Comparison of ENCODE assay signal across 15 cellular contexts in the genomic region with DNA sequence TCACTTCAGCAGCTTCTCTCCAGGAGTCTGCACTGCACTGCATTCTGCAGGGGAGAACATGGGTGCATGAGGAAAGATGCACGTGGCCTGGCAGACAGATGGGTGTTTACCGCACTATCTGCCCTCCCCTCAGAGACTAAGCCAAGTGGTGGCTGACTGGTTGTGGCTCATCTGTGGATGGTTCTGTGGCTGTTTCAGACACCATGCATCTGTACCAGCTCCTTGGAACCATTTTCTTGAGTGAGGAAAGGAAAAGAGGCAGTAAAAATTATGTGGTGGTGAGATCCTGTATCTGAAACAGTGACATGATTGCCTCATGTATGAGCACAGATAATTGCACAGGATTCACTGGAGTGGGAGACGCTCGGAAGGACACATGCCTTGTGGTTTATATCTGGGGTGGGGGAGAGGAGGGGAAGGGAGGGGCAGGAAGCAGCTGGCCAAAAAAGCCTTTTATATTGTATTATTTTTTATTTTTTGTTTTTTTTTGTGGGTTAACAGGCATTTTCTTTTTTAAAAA.
"Had no signal": no experiment of that assay in that cellular context is flagged by ENCODE, and none has a peak within 500 bp of the region (broad histone marks: within the 10 kb centered on the region; RNA-seq: fewer than 3 reads in every experiment).

No MANE protein-coding gene starts in this region.

- H3K36me3 ChIP-seq: adrenal gland, cardiac muscle cell, pancreas, sigmoid colon, spleen had no signal

- ATAC-seq: left colon, pancreas had no signal

- DNase-seq: activated CD4-positive, alpha-beta memory T cell treated with anti-CD3 and anti-CD28 coated beads, Interleukin-2, amount 10 ng/mL, durations not matched to agents 7 days and 5 days; activated CD8-positive, alpha-beta memory T cell treated with anti-CD3 and anti-CD28 coated beads, Interleukin-2, amount 50 U/mL, for 4 hours; activated effector memory CD4-positive, alpha-beta T cell treated with anti-CD3 and anti-CD28 coated beads, Interleukin-2, amount 50 U/mL, for 16 hours; activated T-cell treated with anti-CD3 and anti-CD28 coated beads, Interleukin-2, amount 50 U/mL, for 48 hours; adrenal gland; dorsolateral prefrontal cortex; endodermal cell; left colon; pancreas; sigmoid colon; spleen; stimulated activated CD4-positive, alpha-beta T cell treated with anti-CD3 and anti-CD28 coated beads, Interleukin-1b, Interleukin-23, amount 100 ng/mL, for 48 hours had no signal

- H3K9me3 ChIP-seq: adrenal gland, pancreas, sigmoid colon, spleen had no signal

- H3K27me3 ChIP-seq: adrenal gland, cardiac muscle cell, dorsolateral prefrontal cortex, pancreas had no signal

- H3K27ac ChIP-seq: adrenal gland, cardiac muscle cell, dorsolateral prefrontal cortex, pancreas, sigmoid colon, spleen, VCaP had no signal

- H3K4me3 ChIP-seq: adrenal gland, cardiac muscle cell, dorsolateral prefrontal cortex, lung, pancreas, sigmoid colon, spleen had no signal

- H3K4me1 ChIP-seq: adrenal gland, pancreas, sigmoid colon had no signal
